ENCODE assay signal across 23 cellular contexts in genomic region chr2:75577280-75577679, GRCh38. TPM values are rescaled to one million over a fixed set of nuclear protein-coding genes. Genes with fewer than 3 reads are reported as not detected.
DNase-seq lines count a peak whose midpoint lies in the region; ATAC-seq, FAIRE-seq and TF ChIP-seq lines count a peak whose summit lies in the region.
"Had no signal": no experiment of that assay in that cellular context is flagged by ENCODE, and none has a peak within 500 bp of the region (broad histone marks: within the 10 kb centered on the region; RNA-seq: fewer than 3 reads in every experiment).

No MANE protein-coding gene starts in this region.

- dilution Hi-C loops in mammary epithelial cell (cut with HindIII; ENCODE audit: low sequenced_read_pairs), result no loop called here

- no peaks in the 10 kb centered on the region for H3K36me3 ChIP-seq in mammary epithelial cell (ENCODE audit: insufficient read depth, low read length)
- H3K36me3 ChIP-seq in bronchial epithelial cell (ENCODE audit: control insufficient read depth, insufficient read depth, low read length), result no peaks in the 10 kb centered on the region
- no peaks in the 10 kb centered on the region for H3K36me3 ChIP-seq in liver (ENCODE audit: control insufficient read depth in 4 of 4, insufficient read depth in 3 of 4, low read depth in 1 of 4, low read length in 3 of 4)
- no peaks in the 10 kb centered on the region for H3K36me3 ChIP-seq in upper lobe of right lung
- H3K36me3 ChIP-seq: BLaER1 had no signal

- no peaks in the 10 kb centered on the region for H3K36me3 Mint-ChIP-seq in MCF 10A (ENCODE audit: insufficient read depth, unreplicated experiment)
- H3K36me3 Mint-ChIP-seq in naive thymus-derived CD8-positive, alpha-beta T cell, result peaks cover 0 to 23% (median 0%) of the 10 kb centered on the region in 3 donors
- H3K36me3 Mint-ChIP-seq: CD4-positive, CD25-positive, alpha-beta regulatory T cell had no signal

- intact Hi-C loops in mammary epithelial cell (cut with micrococcal nuclease) (no loop called here), MCF 10A (cut with micrococcal nuclease) (no loop called here), upper lobe of right lung (cut with DNase I) (no loop called here)

- TF ChIP-seq RAD21 in liver (IDR thresholded peaks at IDR 0.05), result peak; percentile 43 to 56

- 69% methylated on average over 1 of the region's 1 CpG for WGBS in mammary epithelial cell (ENCODE audit: low coverage, missing lambda C conversion rate)
- WGBS in liver, result 42% methylated on average over 1 of the region's 1 CpG

- H3K4me3 Mint-ChIP-seq in MCF 10A (ENCODE audit: unreplicated experiment), result no peak overlapping the region
- H3K4me3 Mint-ChIP-seq in naive thymus-derived CD8-positive, alpha-beta T cell, result no peak overlapping the region
- H3K4me3 Mint-ChIP-seq: CD4-positive, CD25-positive, alpha-beta regulatory T cell had no signal

- no peak overlapping the region for H3K27ac ChIP-seq in mammary epithelial cell (ENCODE audit: insufficient read depth, low read depth, low read length)
- H3K27ac ChIP-seq in liver (ENCODE audit: low read depth in 1 of 2, low read length in 2 of 2), result peak overlapping the region; percentile 72 to 77
- H3K27ac ChIP-seq in upper lobe of right lung, result peak overlapping the region; percentile 9
- H3K27ac ChIP-seq: BLaER1, SK-N-MC had no signal

- peaks cover 18% of the 10 kb centered on the region for H3K4me1 ChIP-seq in mammary epithelial cell (ENCODE audit: insufficient read depth, low read length)
- peaks cover 0 to 6% (median 5%) of the 10 kb centered on the region in 4 donors for H3K4me1 ChIP-seq in liver (ENCODE audit: control insufficient read depth in 4 of 4, insufficient read depth in 4 of 4, low read length in 3 of 4)
- H3K4me1 ChIP-seq in upper lobe of right lung, result no peaks in the 10 kb centered on the region
- H3K4me1 ChIP-seq: BLaER1 had no signal

- H3K27ac Mint-ChIP-seq in MCF 10A (ENCODE audit: low read depth, unreplicated experiment), result no peak overlapping the region
- H3K27ac Mint-ChIP-seq in naive thymus-derived CD8-positive, alpha-beta T cell, result no peak overlapping the region
- H3K27ac Mint-ChIP-seq: CD4-positive, CD25-positive, alpha-beta regulatory T cell had no signal

- TF ChIP-seq CTCF in mammary epithelial cell (conservative IDR thresholded peaks at IDR 0.05 in 1 of 2, IDR thresholded peaks at IDR 0.05 in 1 of 2; ENCODE audit: extremely low read depth in 1 of 2, insufficient read depth in 1 of 2, low read depth in 1 of 2, low read length in 2 of 2), result no peak
- no peak for TF ChIP-seq CTCF in MCF 10A (IDR thresholded peaks at IDR 0.05; ENCODE audit: unreplicated experiment)
- TF ChIP-seq CTCF in bronchial epithelial cell (IDR thresholded peaks at IDR 0.05; ENCODE audit: insufficient read depth, low read length, severe bottlenecking), result no peak
- TF ChIP-seq CTCF in liver (IDR thresholded peaks at IDR 0.05; ENCODE audit: low read depth, low read length, missing input control), result no peak
- no peak for TF ChIP-seq CTCF in upper lobe of right lung (IDR thresholded peaks at IDR 0.05)

- no TSS peak for BruUV-seq in mammary epithelial cell (replicated peaks; lab: Mats Ljungman, UMichigan)
- BruUV-seq in MCF 10A (replicated peaks; lab: Mats Ljungman, UMichigan), result no TSS peak

- no peaks in the 10 kb centered on the region for H4K20me1 ChIP-seq in mammary epithelial cell (ENCODE audit: insufficient read depth, low read length)
- H4K20me1 ChIP-seq: BLaER1 had no signal

- H3K27me3 ChIP-seq in mammary epithelial cell (ENCODE audit: insufficient read depth, low read length) (no peaks in the 10 kb centered on the region), bronchial epithelial cell (ENCODE audit: control insufficient read depth, insufficient read depth, low read length) (no peaks in the 10 kb centered on the region), liver (ENCODE audit: control insufficient read depth in 4 of 4, insufficient read depth in 4 of 4, low read length in 3 of 4) (no peaks in the 10 kb centered on the region), upper lobe of right lung (no peaks in the 10 kb centered on the region)
- H3K27me3 ChIP-seq: BLaER1 had no signal

- H3K9me3 ChIP-seq in mammary epithelial cell (replicated peaks; ENCODE audit: insufficient read depth, low read length), result no peaks in the 10 kb centered on the region
- peaks cover 0 to 4% (median 0%) of the 10 kb centered on the region in 4 donors for H3K9me3 ChIP-seq in liver (ENCODE audit: control insufficient read depth in 4 of 4, low read length in 3 of 4)
- no peaks in the 10 kb centered on the region for H3K9me3 ChIP-seq in upper lobe of right lung
- H3K9me3 ChIP-seq: BLaER1 had no signal

- H3K4me3 ChIP-seq in mammary epithelial cell (replicated peaks in 1 of 3; ENCODE audit: insufficient read depth in 1 of 3, low read depth in 2 of 3, low read length in 3 of 3) (no peak overlapping the region), bronchial epithelial cell (ENCODE audit: low read depth, low read length) (no peak overlapping the region), liver (ENCODE audit: low read depth in 1 of 3, low read length in 3 of 3) (no peak overlapping the region), upper lobe of right lung (no peak overlapping the region)
- H3K4me3 ChIP-seq: BLaER1, SK-N-MC had no signal

- H3K9ac ChIP-seq in mammary epithelial cell (ENCODE audit: insufficient read depth, low read length) (no peak overlapping the region), liver (ENCODE audit: low read depth in 1 of 2, low read length in 2 of 2) (no peak overlapping the region)
- H3K9ac ChIP-seq: BLaER1 had no signal

- H3K9me3 Mint-ChIP-seq in MCF 10A (ENCODE audit: unreplicated experiment), result no peaks in the 10 kb centered on the region
- peaks cover 0 to 19% (median 6%) of the 10 kb centered on the region in 9 donors for H3K9me3 Mint-ChIP-seq in naive thymus-derived CD8-positive, alpha-beta T cell

- H3K4me2 ChIP-seq in mammary epithelial cell (ENCODE audit: insufficient read depth, low read depth, low read length), result no peak overlapping the region
- H3K4me2 ChIP-seq: BLaER1 had no signal

- DNase-seq in mammary epithelial cell (peak; percentile 44), MCF 10A (ENCODE audit: unreplicated experiment) (no peak), bronchial epithelial cell (ENCODE audit: low read depth) (peak; percentile 73), upper lobe of right lung (no peak), medulla oblongata (ENCODE audit: extremely low spot score) (no peak), anterior cingulate cortex (lab: John Stamatoyannopoulos, UW) (no peak)
- DNase-seq in naive thymus-derived CD8-positive, alpha-beta T cell, result no peak
- DNase-seq: CD4-positive, CD25-positive, alpha-beta regulatory T cell; Karpas-422; MV-4-11; NCI-H1105 treated with DMSO at 0.1 percent for 48 hours; NCI-H146; NCI-H1930; NCI-H446 treated with DMSO at 0.1 percent for 48 hours; SIG-M5 had no signal

- no peak for FAIRE-seq in bronchial epithelial cell (lab: Jason Lieb, UNC)
- FAIRE-seq: A204.1, D721Med, H54 had no signal

- POLR2A ChIA-PET in MCF 10A (lab: Yijun Ruan, JAX), result interaction anchor here (0.7 to 1.7 kb wide), 5 partner anchors 8 to 29 kb away, joined by 3 to 5 read pairs (median 3); no protein-coding TSS in a partner anchor
- POLR2A ChIA-PET in naive thymus-derived CD8-positive, alpha-beta T cell (lab: Charles Lee), result no interaction called here

- CTCF ChIA-PET in mammary epithelial cell (lab: Charles Lee; ENCODE audit: low non-redundant PET), result no interaction called here
- CTCF ChIA-PET in MCF 10A (lab: Yijun Ruan, JAX), result interaction anchor here (15.3 kb wide), 1 partner anchor 32 kb away, joined by 159 read pairs; no protein-coding TSS in a partner anchor

- in situ Hi-C loops in mammary epithelial cell (cut with MboI; ENCODE audit: low sequenced_read_pairs in 2 of 2), result no loop called here

- H3K27me3 Mint-ChIP-seq in MCF 10A (ENCODE audit: insufficient read depth, unreplicated experiment), result no peaks in the 10 kb centered on the region
- H3K27me3 Mint-ChIP-seq in naive thymus-derived CD8-positive, alpha-beta T cell, result peaks cover 13 to 27% (median 20%) of the 10 kb centered on the region in 5 donors
- H3K27me3 Mint-ChIP-seq: CD4-positive, CD25-positive, alpha-beta regulatory T cell had no signal

- peak; percentile 59 for ATAC-seq in upper lobe of right lung
- no peak for ATAC-seq in naive thymus-derived CD8-positive, alpha-beta T cell
- ATAC-seq: Panc1 had no signal

- no peaks in the 10 kb centered on the region for H3K79me2 ChIP-seq in mammary epithelial cell (ENCODE audit: insufficient read depth, low read length)

- H2AFZ ChIP-seq in mammary epithelial cell (ENCODE audit: low read depth, low read length), result no peak overlapping the region

- peaks cover 13% of the 10 kb centered on the region for H3K4me1 Mint-ChIP-seq in MCF 10A (ENCODE audit: insufficient read depth, unreplicated experiment)
- no peaks in the 10 kb centered on the region for H3K4me1 Mint-ChIP-seq in naive thymus-derived CD8-positive, alpha-beta T cell
- H3K4me1 Mint-ChIP-seq: CD4-positive, CD25-positive, alpha-beta regulatory T cell had no signal

TF ChIP-seq in liver, 16 proteins besides CTCF, POLR2A, EP300 and RAD21 (continues in another document):
- TF ChIP-seq JUND (IDR thresholded peaks at IDR 0.05) (peak in 1 of 2 donors; percentile 53), GABPA (IDR thresholded peaks at IDR 0.05 in 1 of 2, conservative IDR thresholded peaks at IDR 0.05 in 1 of 2) (peak in 1 of 2 donors; percentile 32), TAF1 (conservative IDR thresholded peaks at IDR 0.05) (no peak)

RNA-seq across cellular contexts. Expression of gene EVA1A, which starts 16.5 kb away (rescaled TPM):
- total RNA-seq in mammary epithelial cell, result 10 to 100 TPM; 19.2 to 28.7 TPM
- 28.0 TPM for polyA plus RNA-seq in mammary epithelial cell
- polyA minus RNA-seq in mammary epithelial cell, result 37.7 TPM
- total RNA-seq in MCF 10A (2022), result 7.6 and 14.4 TPM in 2 replicates
- 4.6 and 5.8 TPM in 2 replicates for total RNA-seq in bronchial epithelial cell
- total RNA-seq in liver, result 100 to 1,000 TPM in 1 of 2 donors, 10 to 100 TPM in 1; 45.7 to 206 TPM
- 100 to 1,000 TPM in 1 of 2 donors, 10 to 100 TPM in 1; 93.2 to 107 TPM for polyA plus RNA-seq in liver
- total RNA-seq in upper lobe of right lung, result 41.9 TPM
- total RNA-seq in naive thymus-derived CD8-positive, alpha-beta T cell, result not detected
- 1 to 10 TPM in 1 of 3 donors, under 1 TPM in 2; 0.20 to 1.1 (median 0.68) TPM for polyA plus RNA-seq in naive thymus-derived CD8-positive, alpha-beta T cell
- total RNA-seq: CD4-positive, CD25-positive, alpha-beta regulatory T cell; HT-29 had no signal
- polyA plus RNA-seq: CD4-positive, CD25-positive, alpha-beta regulatory T cell had no signal

Comparison
In these comparisons a context has a peak if more than half of its experiments do, and no peak if none do; other contexts are left out.
1. DNase-seq: peak in mammary epithelial cell (single experiment) and bronchial epithelial cell (single experiment); none in MCF 10A (single experiment), upper lobe of right lung (single experiment), medulla oblongata (single experiment), naive thymus-derived CD8-positive, alpha-beta T cell (0 of 10) and anterior cingulate cortex (0 of 58).